In the genomic region with DNA sequence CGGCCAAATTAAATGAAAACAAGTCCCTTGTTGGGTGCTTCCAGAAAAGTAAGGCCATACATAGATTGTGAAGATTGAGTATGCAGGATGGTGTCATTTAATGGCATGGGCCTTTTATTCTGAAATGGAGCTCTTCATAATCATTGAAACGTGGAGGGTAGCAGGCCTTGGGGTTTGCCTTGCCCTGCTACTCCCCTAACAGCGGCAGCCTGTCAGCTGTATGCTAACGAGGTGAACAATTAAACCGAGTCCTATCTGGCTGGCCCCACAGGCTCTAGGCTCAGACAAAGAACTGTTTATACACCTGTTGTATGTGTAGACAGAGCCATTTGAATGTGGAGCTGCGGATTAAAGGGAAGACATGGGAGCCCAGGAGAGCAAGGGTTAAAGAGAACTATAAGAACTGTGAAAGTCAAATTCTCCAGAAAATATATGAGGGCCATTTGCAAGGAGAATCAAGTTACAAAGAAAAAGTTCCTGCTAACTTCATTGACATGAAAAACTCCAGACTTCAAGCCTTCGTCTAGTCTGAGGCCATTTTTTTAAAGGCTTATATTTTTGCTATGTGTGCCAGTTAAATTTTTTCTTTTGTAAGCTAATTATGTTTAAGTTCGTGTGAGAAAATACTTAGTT, we compare ENCODE assay signal across 11 cellular contexts.
DNase-seq lines count a peak whose midpoint lies in the region; ATAC-seq and FAIRE-seq lines count a peak whose summit lies in the region.
"Had no signal": no experiment of that assay in that cellular context is flagged by ENCODE, and none has a peak within 500 bp of the region (broad histone marks: within the 10 kb centered on the region; RNA-seq: fewer than 3 reads in every experiment).

No MANE protein-coding gene starts in this region.

- H3K9me3 ChIP-seq in NT2/D1 (ENCODE audit: insufficient read depth, low read length) = no peaks in the 10 kb centered on the region

- no peaks in the 10 kb centered on the region for H3K27me3 ChIP-seq in NT2/D1 (ENCODE audit: insufficient read depth, insufficient read length)

- H3K4me3 ChIP-seq in NT2/D1 (ENCODE audit: insufficient read length, low read depth) = no peak overlapping the region

- ATAC-seq in GM18519 (IDR thresholded peaks at IDR 0.05; ENCODE audit: low FRiP score, unreplicated experiment) (no peak), HG02571 (IDR thresholded peaks at IDR 0.05; ENCODE audit: unreplicated experiment) (no peak)

- H3K36me3 ChIP-seq in NT2/D1 (ENCODE audit: insufficient read depth, insufficient read length, low read length) = peaks cover 16% of the 10 kb centered on the region

- H3K9ac ChIP-seq in NT2/D1 (ENCODE audit: insufficient read length, low read depth) = no peak overlapping the region

- DNase-seq in COLO668 (lab: John Stamatoyannopoulos, UW; ENCODE audit: unreplicated experiment) = peak; percentile 93
- peak; percentile 96 for DNase-seq in NCI-H1092 (lab: John Stamatoyannopoulos, UW)
- DNase-seq in NT2/D1 (ENCODE audit: low read depth, low spot score) = peak; percentile 48
- peak; percentile 70 for DNase-seq in iPS-NIHi11 (ENCODE audit: low spot score)
- DNase-seq in frontal cortex (ENCODE audit: low spot score in 2 of 2) = no peak
- DNase-seq in inferior parietal cortex (ENCODE audit: extremely low spot score) = no peak
- DNase-seq: cortex of kidney, NCI-H446, occipital lobe had no signal

- H3K4me1 ChIP-seq in NT2/D1 (ENCODE audit: insufficient read depth, insufficient read length) = no peaks in the 10 kb centered on the region

- FAIRE-seq in frontal cortex (lab: Jason Lieb, UNC) = no peak

Comparison
In these comparisons a context has a peak if more than half of its experiments do, and no peak if none do; other contexts are left out.
1. DNase-seq: peak in COLO668 (single experiment), NCI-H1092 (single experiment), NT2/D1 (single experiment) and iPS-NIHi11 (single experiment); none in frontal cortex (0 of 2) and inferior parietal cortex (single experiment).